ENCODE assay signal across 8 cellular contexts in the genomic region with DNA sequence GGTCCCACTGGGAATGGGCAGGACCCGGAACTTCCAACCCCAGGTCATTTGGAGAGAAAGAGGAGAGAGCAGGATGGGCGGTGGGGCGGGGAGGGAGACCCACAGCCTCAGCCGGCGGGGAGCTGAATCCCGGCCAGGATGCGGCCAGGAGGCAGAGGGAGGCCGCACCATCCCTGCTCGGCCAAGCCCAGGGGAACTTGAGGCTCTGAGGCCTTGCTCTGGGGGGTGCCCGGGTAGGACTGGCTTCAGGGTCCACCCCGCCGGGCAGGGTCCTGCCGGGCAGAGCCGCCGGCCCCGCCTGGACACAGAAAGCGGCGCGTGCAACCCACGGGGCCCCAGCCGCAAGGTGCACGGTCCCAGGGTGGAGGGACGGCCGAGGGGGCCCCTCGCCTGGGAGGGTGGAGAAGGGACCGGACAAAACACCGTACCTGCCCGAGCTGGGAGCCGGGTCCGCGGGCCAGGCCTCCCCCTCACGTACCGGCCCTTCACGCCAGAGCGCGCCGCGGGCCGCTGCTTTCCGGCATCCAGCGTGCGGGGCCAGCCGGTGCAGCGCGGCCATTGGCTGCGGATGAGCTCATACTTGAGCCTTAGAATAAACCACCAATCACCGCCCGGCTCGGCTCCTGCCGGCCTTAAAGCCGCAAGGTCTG. TPM values are rescaled to one million over a fixed set of nuclear protein-coding genes. Genes with fewer than 3 reads are reported as not detected.
A peak's percentile ranks its signal among the peaks of the same experiment; 100 is the strongest.
DNase-seq lines count a peak whose midpoint lies in the region; ATAC-seq, FAIRE-seq and TF ChIP-seq lines count a peak whose summit lies in the region.

RPS6KL1 (minus strand) TSS at position 509 of the 650 bp plus-strand sequence. CDS start 1,719 bp downstream, outside the sequence.

- H3K4me1 ChIP-seq in Caco-2: no peaks in the 10 kb centered on the region
- peaks cover 23% of the 10 kb centered on the region for H3K4me1 ChIP-seq in Karpas-422 (ENCODE audit: low read length)

- H3K4me1 Mint-ChIP-seq in Caco-2 (ENCODE audit: low read depth, unreplicated experiment) (peaks cover 6% of the 10 kb centered on the region), natural killer cell (peaks cover 0 to 3% of the 10 kb centered on the region in 2 donors)

- ATAC-seq in GM21528 (IDR thresholded peaks at IDR 0.05; ENCODE audit: low FRiP score, unreplicated experiment) (peak; percentile 86), natural killer cell (peak; percentile 90 to 99 (median 99))

- H3K27ac Mint-ChIP-seq in Caco-2 (ENCODE audit: unreplicated experiment): no peak within 1 kb of the TSS
- H3K27ac Mint-ChIP-seq in natural killer cell: peak within 1 kb of the TSS in 1 of 2 donors; percentile 52

- H3K36me3 Mint-ChIP-seq in Caco-2 (ENCODE audit: insufficient read depth, unreplicated experiment): no peaks in the 10 kb centered on the region
- no peaks in the 10 kb centered on the region for H3K36me3 Mint-ChIP-seq in natural killer cell

- H3K79me2 ChIP-seq in Karpas-422 (ENCODE audit: low read length): peaks cover 7% of the 10 kb centered on the region

- peak within 1 kb of the TSS; percentile 73 for H3K4me2 ChIP-seq in Karpas-422 (ENCODE audit: low read depth, low read length, poor library complexity, severe bottlenecking)

- H4K20me1 ChIP-seq in Karpas-422 (ENCODE audit: insufficient read depth, low read depth, low read length): no peaks in the 10 kb centered on the region

- CTCF ChIA-PET in Caco-2 (lab: Charles Lee): interaction anchor here (0.6 to 1.8 kb wide), 18 partner anchors 11 to 557 kb away, joined by 3 to 18 read pairs (median 5); partner anchors contain the start of genes ACYP1 and ZC2HC1C

- POLR2A ChIA-PET in Caco-2 (lab: Charles Lee): interaction anchor here (0.6 to 1.1 kb wide), 7 partner anchors 17 to 508 kb away, joined by 3 to 8 read pairs (median 4); partner anchors contain the start of genes EIF2B2, PGF and ZC2HC1C

- FAIRE-seq in RCC 7860 (lab: Jason Lieb, UNC): no peak

- peak; percentile 80 to 87 for DNase-seq in Caco-2
- DNase-seq in Karpas-422: peak; percentile 92
- DNase-seq in RCC 7860 (ENCODE audit: low spot score): peak; percentile 30
- peak; percentile 87 for DNase-seq in activated effector memory CD4-positive, alpha-beta T cell treated with anti-CD3 and anti-CD28 coated beads, Interleukin-2, amount 50 U/mL, for 16 hours
- DNase-seq in fibroblast of the conjunctiva (ENCODE audit: low read depth): peak; percentile 33
- peak; percentile 68 for DNase-seq in natural killer cell
- peak; percentile 67 for DNase-seq in stimulated activated naive CD4-positive, alpha-beta T cell treated with Interleukin-2 at 50 U/mL for 16 hours (lab: John Stamatoyannopoulos, UW)

- H2AFZ ChIP-seq in Karpas-422 (ENCODE audit: low read length): no peak within 1 kb of the TSS

- H3K27me3 Mint-ChIP-seq in Caco-2 (ENCODE audit: insufficient read depth, unreplicated experiment) (peaks cover 5% of the 10 kb centered on the region), natural killer cell (ENCODE audit: low read depth in 2 of 2) (peaks cover 12 to 18% of the 10 kb centered on the region in 2 donors)

- intact Hi-C loops in Caco-2 (cut with micrococcal nuclease; ENCODE audit: unreplicated experiment): no loop called here
- intact Hi-C loops in natural killer cell (cut with micrococcal nuclease): no loop called here

- no peaks in the 10 kb centered on the region for H3K9me2 ChIP-seq in Karpas-422 (replicated peaks; ENCODE audit: insufficient read depth, low read length)

- H3K9me3 Mint-ChIP-seq in Caco-2 (ENCODE audit: unreplicated experiment) (no peaks in the 10 kb centered on the region), natural killer cell (no peaks in the 10 kb centered on the region)

- BruUV-seq in Caco-2 (replicated peaks; lab: Mats Ljungman, UMichigan): no TSS peak

- H3K36me3 ChIP-seq in Caco-2 (ENCODE audit: control insufficient read depth, insufficient read depth, low read length): no peaks in the 10 kb centered on the region
- no peaks in the 10 kb centered on the region for H3K36me3 ChIP-seq in Karpas-422 (ENCODE audit: insufficient read depth, low read length)

- H3K4me3 Mint-ChIP-seq in Caco-2 (ENCODE audit: unreplicated experiment) (peak within 1 kb of the TSS; percentile 84), natural killer cell (peak within 1 kb of the TSS; percentile 73)

- no peaks in the 10 kb centered on the region for H3K9me3 ChIP-seq in Caco-2
- no peaks in the 10 kb centered on the region for H3K9me3 ChIP-seq in Karpas-422 (ENCODE audit: low read length)

- H3K27me3 ChIP-seq in Caco-2 (replicated peaks; ENCODE audit: control insufficient read depth, insufficient read depth, low read length) (no peaks in the 10 kb centered on the region; the same call in 1 of the 2 replicates), Karpas-422 (ENCODE audit: low read length) (no peaks in the 10 kb centered on the region)

- peak within 1 kb of the TSS; percentile 75 for H3K4me3 ChIP-seq in Caco-2 (ENCODE audit: low read depth, low read length)
- peak within 1 kb of the TSS; percentile 72 for H3K4me3 ChIP-seq in Karpas-422 (ENCODE audit: low read length)

- H3K27ac ChIP-seq in Karpas-422 (ENCODE audit: low read length): peak within 1 kb of the TSS; percentile 65

- peak within 1 kb of the TSS; percentile 83 for H3K9ac ChIP-seq in Karpas-422 (ENCODE audit: low read length)

- TF ChIP-seq CTCF in Caco-2 (IDR thresholded peaks at IDR 0.05; ENCODE audit: insufficient read depth in 1 of 2, low read depth in 1 of 2, low read length in 1 of 2, severe bottlenecking in 1 of 2, unreplicated experiment in 1 of 2): no peak
- no peak for TF ChIP-seq CTCF in natural killer cell (IDR thresholded peaks at IDR 0.05)

RNA-seq across cellular contexts. Expression of gene RPS6KL1, which starts in this region (rescaled TPM):
- total RNA-seq in Caco-2 (2022): 6.8 and 9.8 TPM in 2 replicates
- total RNA-seq in Karpas-422 (2014; rRNA removed; shearing (Covaris generic); ENCODE audit: low replicate concordance): 34.3 and 60.2 TPM in 2 replicates
- total RNA-seq in natural killer cell: 1 to 10 TPM; 1.9 to 7.9 (median 2.9) TPM

Comparison
In these comparisons a context has a peak if more than half of its experiments do, and no peak if none do; other contexts are left out.
1. Peak in every context shown above with its lines: DNase-seq, ATAC-seq, H3K4me3 ChIP-seq and H3K27ac ChIP-seq.
2. DNase-seq: peak in every context shown above with its lines; median percentile 92 in Karpas-422; 87 in activated effector memory CD4-positive, alpha-beta T cell treated with anti-CD3 and anti-CD28 coated beads, Interleukin-2, amount 50 U/mL, for 16 hours; 84 in Caco-2; 68 in natural killer cell; 67 in stimulated activated naive CD4-positive, alpha-beta T cell treated with Interleukin-2 at 50 U/mL for 16 hours; 33 in fibroblast of the conjunctiva; 30 in RCC 7860.